33 cellular contexts compared by ENCODE assay signal in the genomic region with DNA sequence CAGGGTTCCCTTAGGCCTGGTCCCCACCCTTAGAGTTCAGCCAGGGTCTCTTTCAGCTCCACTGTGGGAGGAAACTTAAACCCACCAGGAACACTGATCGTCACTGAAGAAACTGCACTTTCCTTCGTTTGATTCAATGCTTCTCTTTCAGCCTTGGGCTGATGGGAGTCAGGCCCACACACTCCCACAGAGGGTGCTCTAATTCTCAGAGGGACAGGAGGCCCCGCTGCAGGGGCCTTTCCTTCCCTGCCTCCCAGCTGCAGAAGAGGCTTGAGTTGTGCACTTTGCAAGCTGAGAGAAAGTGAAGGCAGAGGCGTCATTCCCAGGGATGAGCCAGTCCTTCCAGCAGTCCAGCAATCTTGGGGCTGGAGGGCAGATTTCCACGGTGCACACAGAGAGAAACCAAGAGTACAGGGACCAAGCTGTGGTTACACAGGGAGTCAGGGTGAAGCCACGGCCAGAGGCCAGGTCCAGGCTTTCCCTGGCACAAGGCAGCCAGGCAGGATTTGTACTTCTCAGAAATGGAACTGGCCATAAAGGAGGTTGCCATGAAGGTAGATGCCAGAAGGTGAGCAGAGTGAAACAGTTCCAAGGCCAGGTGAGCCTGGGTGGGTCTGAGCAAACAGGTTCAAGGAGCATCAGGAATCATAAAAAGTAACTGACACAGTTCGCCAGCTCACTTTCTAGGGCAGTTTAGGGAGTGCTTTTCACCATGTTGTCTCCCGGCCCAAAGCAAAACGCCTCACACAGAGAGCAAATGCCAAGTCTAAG. TPM values are rescaled to one million over a fixed set of nuclear protein-coding genes. Genes with fewer than 3 reads are reported as not detected.
DNase-seq lines count a peak whose midpoint lies in the region; ATAC-seq and TF ChIP-seq lines count a peak whose summit lies in the region.
"Had no signal": no experiment of that assay in that cellular context is flagged by ENCODE, and none has a peak within 500 bp of the region (broad histone marks: within the 10 kb centered on the region; RNA-seq: fewer than 3 reads in every experiment).

No MANE protein-coding gene starts in this region.

- H3K36me3 Mint-ChIP-seq in neural crest cell (ENCODE audit: low read depth): peaks cover 4% of the 10 kb centered on the region
- H3K36me3 Mint-ChIP-seq in stimulated activated memory B cell treated with anti-CD40 and anti-IgM and Interleukin-4, amounts not matched to agents 10 μg/mL and 1 μg/mL and 100 μg/mL, for 72 hours: peaks cover 11% of the 10 kb centered on the region
- H3K36me3 Mint-ChIP-seq: natural killer cell treated with Interleukin-12 subunit alpha and Interleukin-12 subunit beta and Interleukin-15 and Interleukin-18, amount 100 ng/mL, for 72 hours had no signal

- in situ Hi-C loops in IMR-90 (cut with MboI; ENCODE audit: low sequenced_read_pairs): no loop called here

- H3K9ac ChIP-seq in BLaER1: 0 out of 2 replicates have a peak overlapping the region, but pooled peaks have one; percentile 7
- H3K9ac ChIP-seq in IMR-90 (ENCODE audit: low read depth, low read length): no peak overlapping the region
- H3K9ac ChIP-seq in colonic mucosa (ENCODE audit: low read depth in 2 of 2, low read length in 2 of 2): peak overlapping the region in 1 of 2 donors; percentile 59
- H3K9ac ChIP-seq: parathyroid adenoma had no signal

- dilution Hi-C loops in IMR-90 (cut with HindIII; ENCODE audit: low sequenced_read_pairs, unreplicated experiment): no loop called here

- H3K4me1 ChIP-seq in BLaER1 (peaks cover 37% of the 10 kb centered on the region), IMR-90 (ENCODE audit: control insufficient read depth, insufficient read depth, low read length) (no peaks in the 10 kb centered on the region), colonic mucosa (peaks cover 23% of the 10 kb centered on the region), tibial nerve (peaks cover 0 to 3% (median 0%) of the 10 kb centered on the region in 4 donors)
- H3K4me1 ChIP-seq: adrenal gland, body of pancreas, parathyroid adenoma, SJSA1 had no signal

- no peak overlapping the region; the same call in 1 of the 2 replicates for H2BK20ac ChIP-seq in IMR-90 (ENCODE audit: low read depth, low read length)

- no peaks in the 10 kb centered on the region; the same call in 1 of the 2 replicates for H3K9me1 ChIP-seq in IMR-90 (ENCODE audit: insufficient read depth, low read length)

- no TSS peak for BruUV-seq in IMR-90 (replicated peaks; lab: Mats Ljungman, UMichigan)

- DNase-seq in IMR-90 (no peak), colonic mucosa (peak; percentile 82), neural crest cell (ENCODE audit: low read depth, low spot score) (no peak), NCI-H526 (lab: John Stamatoyannopoulos, UW) (no peak), tibial nerve (ENCODE audit: low spot score in 2 of 2) (no peak)
- DNase-seq: activated CD4-positive, alpha-beta memory T cell treated with anti-CD3 and anti-CD28 coated beads for 36 hours; activated naive CD4-positive, alpha-beta T cell treated with Interleukin-2 at 50 U/mL for 16 hours; body of pancreas; DMS153; dorsolateral prefrontal cortex; foreskin fibroblast; H9; heart left ventricle; kidney; NCI-H1092 treated with DMSO at 0.1 percent for 48 hours; NCI-H187; NCI-H446 treated with DMSO at 0.1 percent for 48 hours; retina; RPMI8226; stimulated activated naive B cell treated with anti-CD40 and anti-IgM and Interleukin-4, amounts not matched to agents 10 μg/mL and 1 μg/mL and 100 μg/mL, for 72 hours had no signal

- no peaks in the 10 kb centered on the region for H3K4me1 Mint-ChIP-seq in neural crest cell
- peaks cover 15% of the 10 kb centered on the region for H3K4me1 Mint-ChIP-seq in stimulated activated memory B cell treated with anti-CD40 and anti-IgM and Interleukin-4, amounts not matched to agents 10 μg/mL and 1 μg/mL and 100 μg/mL, for 72 hours

- H3K27me3 ChIP-seq in BLaER1 (no peaks in the 10 kb centered on the region), IMR-90 (ENCODE audit: control insufficient read depth, insufficient read depth, low read length) (no peaks in the 10 kb centered on the region), colonic mucosa (no peaks in the 10 kb centered on the region), tibial nerve (no peaks in the 10 kb centered on the region)
- H3K27me3 ChIP-seq: adrenal gland, body of pancreas, dorsolateral prefrontal cortex, esophagus muscularis mucosa, heart left ventricle, SJSA1 had no signal

- H4K91ac ChIP-seq in IMR-90 (ENCODE audit: insufficient read depth, low read depth, low read length): no peak overlapping the region

- no peak overlapping the region for H4K8ac ChIP-seq in IMR-90 (ENCODE audit: low read depth in 2 of 2, low read length in 2 of 2)

- ATAC-seq in IMR-90 (ENCODE audit: low read depth): peak; percentile 21; the same call in 1 of the 2 replicates
- ATAC-seq in stimulated activated memory B cell treated with anti-CD40 and anti-IgM and Interleukin-4, amounts not matched to agents 10 μg/mL and 1 μg/mL and 100 μg/mL, for 72 hours: no peak
- ATAC-seq in SK-N-SH treated with all-trans-retinoic acid at 6 μM for 48 hours: no peak; the same call in 2 of the 3 replicates
- ATAC-seq: activated CD4-positive, CD25-positive, alpha-beta regulatory T cell treated with anti-CD3 and anti-CD28 coated beads, Interleukin-2, amount 50 U/mL, for 24 hours; body of pancreas; stimulated activated naive B cell treated with anti-CD40 and anti-IgM and Interleukin-4, amounts not matched to agents 10 μg/mL and 1 μg/mL and 100 μg/mL, for 72 hours had no signal

- no peak overlapping the region for H3K18ac ChIP-seq in IMR-90 (ENCODE audit: low read depth, low read length)

- no peaks in the 10 kb centered on the region for H3K9me3 Mint-ChIP-seq in neural crest cell
- no peaks in the 10 kb centered on the region for H3K9me3 Mint-ChIP-seq in stimulated activated memory B cell treated with anti-CD40 and anti-IgM and Interleukin-4, amounts not matched to agents 10 μg/mL and 1 μg/mL and 100 μg/mL, for 72 hours
- H3K9me3 Mint-ChIP-seq: activated CD4-positive, alpha-beta memory T cell treated with anti-CD3 and anti-CD28 coated beads for 36 hours; activated T-helper 1 cell treated with anti-CD3 and anti-CD28 coated beads, Interleukin-12 subunit alpha, Interleukin-12 subunit beta, Interleukin-2, Interleukin-4 antibody, amounts not matched to agents 30 ng/mL and 10 ng/mL and 1 ng/mL, durations not matched to agents 14 hours and 24 hours and 36 hours; H9; IgD-negative memory B cell; natural killer cell treated with Interleukin-12 subunit alpha and Interleukin-12 subunit beta and Interleukin-15 and Interleukin-18, amount 100 ng/mL, for 72 hours; stimulated activated naive B cell treated with anti-CD40 and anti-IgM and Interleukin-4, amounts not matched to agents 10 μg/mL and 1 μg/mL and 100 μg/mL, for 72 hours had no signal

- no peak overlapping the region for H4K5ac ChIP-seq in IMR-90 (ENCODE audit: low read depth, low read length)

- TF ChIP-seq RAD21 in IMR-90 (IDR thresholded peaks at IDR 0.05; ENCODE audit: low read length): no peak

- H3K79me1 ChIP-seq in IMR-90 (ENCODE audit: low read depth in 1 of 2, low read length in 2 of 2): 0 out of 4 replicates have a peak, but pooled peaks cover 0 to 3% of the 10 kb centered on the region in 2 experiments

- H4K20me1 ChIP-seq in BLaER1: no peaks in the 10 kb centered on the region
- H4K20me1 ChIP-seq in IMR-90 (ENCODE audit: insufficient read depth, low read length): no peaks in the 10 kb centered on the region

- H3K4me2 ChIP-seq in BLaER1 (peak overlapping the region; percentile 75), IMR-90 (ENCODE audit: low read depth, low read length) (no peak overlapping the region)

- CTCF ChIA-PET in IMR-90 (lab: Yijun Ruan, JAX): no interaction called here

- no peak overlapping the region for H3K4me3 ChIP-seq in BLaER1
- H3K4me3 ChIP-seq in IMR-90 (ENCODE audit: insufficient read depth, low read depth, low read length): no peak overlapping the region
- H3K4me3 ChIP-seq in colonic mucosa: no peak overlapping the region
- no peak overlapping the region for H3K4me3 ChIP-seq in tibial nerve
- H3K4me3 ChIP-seq: adrenal gland, body of pancreas, dorsolateral prefrontal cortex, esophagus muscularis mucosa, heart left ventricle, SJSA1 had no signal

- no peak for TF ChIP-seq EP300 in tibial nerve (IDR thresholded peaks at IDR 0.05)

- TF ChIP-seq POLR2A in IMR-90 (IDR thresholded peaks at IDR 0.05; ENCODE audit: low read depth, low read length) (no peak), tibial nerve (IDR thresholded peaks at IDR 0.05) (no peak)

- H3K9me3 ChIP-seq in BLaER1 (no peaks in the 10 kb centered on the region), IMR-90 (ENCODE audit: control insufficient read depth, insufficient read depth, low read length) (no peaks in the 10 kb centered on the region), colonic mucosa (no peaks in the 10 kb centered on the region), tibial nerve (no peaks in the 10 kb centered on the region)
- H3K9me3 ChIP-seq: adrenal gland, body of pancreas, esophagus muscularis mucosa, heart left ventricle, SJSA1 had no signal

- no peak overlapping the region for H2BK5ac ChIP-seq in IMR-90 (ENCODE audit: low read depth, low read length, poor library complexity, severe bottlenecking)

- WGBS in IMR-90 (ENCODE audit: extremely low coverage in 2 of 2, insufficient read length in 1 of 2), 2 experiments: 81% methylated on average over 5 of the region's 9 CpGs; no CpG with 5 or more reads in 1 of the 2 experiments
- 55% methylated on average over 9 of the region's 9 CpGs for WGBS in tibial nerve, 2 donors

- H2AFZ ChIP-seq in IMR-90 (replicated peaks; ENCODE audit: low read length, poor library complexity): no peak overlapping the region
- H2AFZ ChIP-seq: parathyroid adenoma had no signal

- no peak overlapping the region for H2BK120ac ChIP-seq in IMR-90 (ENCODE audit: low read depth, low read length)

- H3K4ac ChIP-seq in IMR-90 (ENCODE audit: low read depth, low read length): no peak overlapping the region

- H3K27me3 Mint-ChIP-seq in neural crest cell (ENCODE audit: low read depth): no peaks in the 10 kb centered on the region
- no peaks in the 10 kb centered on the region for H3K27me3 Mint-ChIP-seq in stimulated activated memory B cell treated with anti-CD40 and anti-IgM and Interleukin-4, amounts not matched to agents 10 μg/mL and 1 μg/mL and 100 μg/mL, for 72 hours
- H3K27me3 Mint-ChIP-seq: activated CD4-positive, alpha-beta memory T cell treated with anti-CD3 and anti-CD28 coated beads for 36 hours; IgD-negative memory B cell; natural killer cell treated with Interleukin-12 subunit alpha and Interleukin-12 subunit beta and Interleukin-15 and Interleukin-18, amount 100 ng/mL, for 72 hours; stimulated activated naive B cell treated with anti-CD40 and anti-IgM and Interleukin-4, amounts not matched to agents 10 μg/mL and 1 μg/mL and 100 μg/mL, for 72 hours had no signal

- H3K56ac ChIP-seq in IMR-90 (ENCODE audit: extremely low read depth, insufficient read depth, low read length): no peak overlapping the region

- no peak overlapping the region for H2AK5ac ChIP-seq in IMR-90 (ENCODE audit: low read depth, low read length)

- TF ChIP-seq CTCF in IMR-90 (conservative IDR thresholded peaks at IDR 0.05; ENCODE audit: low read depth, low read length) (no peak), colonic mucosa (IDR thresholded peaks at IDR 0.05) (no peak), neural crest cell (conservative IDR thresholded peaks at IDR 0.05) (no peak), tibial nerve (IDR thresholded peaks at IDR 0.05) (no peak)

- no peak overlapping the region for H2AK9ac ChIP-seq in IMR-90 (replicated peaks; ENCODE audit: low read depth, low read length, poor library complexity)

- H2BK15ac ChIP-seq in IMR-90 (ENCODE audit: low read depth, low read length): no peak overlapping the region; the same call in 2 of the 3 replicates

- intact Hi-C loops in IMR-90 (cut with micrococcal nuclease): no loop called here
- intact Hi-C loops in colonic mucosa (cut with DNase I): no loop called here

- H3K36me3 ChIP-seq in BLaER1 (peaks cover 35% of the 10 kb centered on the region), IMR-90 (ENCODE audit: control insufficient read depth, insufficient read depth, low read length) (peaks cover 34% of the 10 kb centered on the region), colonic mucosa (no peaks in the 10 kb centered on the region), tibial nerve (peaks cover 0 to 30% (median 0%) of the 10 kb centered on the region in 3 donors)
- H3K36me3 ChIP-seq: SJSA1 had no signal

- peak overlapping the region; percentile 27 for H3K27ac Mint-ChIP-seq in neural crest cell (ENCODE audit: unreplicated experiment)
- H3K27ac Mint-ChIP-seq in stimulated activated memory B cell treated with anti-CD40 and anti-IgM and Interleukin-4, amounts not matched to agents 10 μg/mL and 1 μg/mL and 100 μg/mL, for 72 hours: no peak overlapping the region
- H3K27ac Mint-ChIP-seq: activated CD4-positive, alpha-beta memory T cell treated with anti-CD3 and anti-CD28 coated beads for 36 hours; activated T-helper 1 cell treated with anti-CD3 and anti-CD28 coated beads, Interleukin-12 subunit alpha, Interleukin-12 subunit beta, Interleukin-2, Interleukin-4 antibody, amounts not matched to agents 30 ng/mL and 10 ng/mL and 1 ng/mL, durations not matched to agents 14 hours and 24 hours and 36 hours; stimulated activated naive B cell treated with anti-CD40 and anti-IgM and Interleukin-4, amounts not matched to agents 10 μg/mL and 1 μg/mL and 100 μg/mL, for 72 hours had no signal

- H3K4me3 Mint-ChIP-seq in neural crest cell: no peak overlapping the region
- H3K4me3 Mint-ChIP-seq in stimulated activated memory B cell treated with anti-CD40 and anti-IgM and Interleukin-4, amounts not matched to agents 10 μg/mL and 1 μg/mL and 100 μg/mL, for 72 hours: no peak overlapping the region
- H3K4me3 Mint-ChIP-seq: activated CD4-positive, alpha-beta memory T cell treated with anti-CD3 and anti-CD28 coated beads for 36 hours; activated T-helper 1 cell treated with anti-CD3 and anti-CD28 coated beads, Interleukin-12 subunit alpha, Interleukin-12 subunit beta, Interleukin-2, Interleukin-4 antibody, amounts not matched to agents 30 ng/mL and 10 ng/mL and 1 ng/mL, durations not matched to agents 14 hours and 24 hours and 36 hours; H9; IgD-negative memory B cell; natural killer cell treated with Interleukin-12 subunit alpha and Interleukin-12 subunit beta and Interleukin-15 and Interleukin-18, amount 100 ng/mL, for 72 hours; stimulated activated naive B cell treated with anti-CD40 and anti-IgM and Interleukin-4, amounts not matched to agents 10 μg/mL and 1 μg/mL and 100 μg/mL, for 72 hours had no signal

- peak overlapping the region; percentile 16; the same call in 1 of the 2 replicates for H3K27ac ChIP-seq in BLaER1
- H3K27ac ChIP-seq in IMR-90 (ENCODE audit: insufficient read depth, low read length): no peak overlapping the region
- H3K27ac ChIP-seq in colonic mucosa: peak overlapping the region; percentile 68
- H3K27ac ChIP-seq in tibial nerve: peak overlapping the region in 2 of 4 donors; percentile 11 to 34
- H3K27ac ChIP-seq: adrenal gland, body of pancreas, esophagus muscularis mucosa, heart left ventricle, parathyroid adenoma, SJSA1 had no signal

- H3K23ac ChIP-seq in IMR-90 (ENCODE audit: low read depth, low read length): no peak overlapping the region

- POLR2A ChIA-PET in IMR-90 (lab: Charles Lee; ENCODE audit: unreplicated experiment): no interaction called here

- H3K14ac ChIP-seq in IMR-90 (replicated peaks; ENCODE audit: low read depth, low read length): no peak overlapping the region

RNA-seq across cellular contexts. Expression of gene GLIPR2, which starts 10.3 kb away (rescaled TPM):
- total RNA-seq in IMR-90 (2012; rRNA removed) (35.8 and 37.8 TPM in 2 replicates), colonic mucosa (10 to 100 TPM; 33.1 to 44.9 TPM), neural crest cell (21.5 and 24.2 TPM in 2 replicates), tibial nerve (10 to 100 TPM; 18.1 to 26.4 (median 25.6) TPM)
- 42.7 and 43.3 TPM in 2 replicates for polyA plus RNA-seq in IMR-90 (2012; rRNA removed)
- 34.1 and 37.4 TPM in 2 replicates for polyA plus RNA-seq in IMR-90 (2012; cell fraction: cytosol; rRNA removed)
- polyA plus RNA-seq in IMR-90 (2012; cell fraction: nucleus; rRNA removed; ENCODE audit: low replicate concordance): 14.4 and 29.4 TPM in 2 replicates

RNA-seq across cellular contexts. Expression of gene CCIN, which starts 43.0 kb away (rescaled TPM):
- total RNA-seq in IMR-90 (2012; rRNA removed): 1.1 TPM in 2 replicates
- 0.73 and 0.80 TPM in 2 replicates for polyA plus RNA-seq in IMR-90 (2012; rRNA removed)
- polyA plus RNA-seq in IMR-90 (2012; cell fraction: cytosol; rRNA removed): 0.32 and 0.48 TPM in 2 replicates
- 0.58 and 0.65 TPM in 2 replicates for polyA plus RNA-seq in IMR-90 (2012; cell fraction: nucleus; rRNA removed; ENCODE audit: low replicate concordance)
- total RNA-seq in colonic mucosa: under 1 TPM in 1 of 2 donors, not detected in 1; 0.32 TPM
- total RNA-seq in neural crest cell: not detected in 2 replicates
- total RNA-seq in tibial nerve: not detected
- total RNA-seq: activated CD4-positive, alpha-beta memory T cell treated with anti-CD3 and anti-CD28 coated beads for 36 hours; activated T-helper 1 cell treated with anti-CD3 and anti-CD28 coated beads, Interleukin-12 subunit alpha, Interleukin-12 subunit beta, Interleukin-2, Interleukin-4 antibody, amounts not matched to agents 30 ng/mL and 10 ng/mL and 1 ng/mL, durations not matched to agents 14 hours and 24 hours and 36 hours; body of pancreas; H9; lower leg skin; ureter had no signal
